ENCODE assay signal across 2 cellular contexts in genomic region chr9:89361031-89361430, GRCh38.
TF ChIP-seq lines count a peak whose summit lies in the region.

No MANE protein-coding gene starts in this region.

TF ChIP-seq in WTC11, 78 proteins besides CTCF, POLR2A, EP300 and RAD21:
- TF ChIP-seq PRRX2 (CRISPR knock-in tag; IDR thresholded peaks at IDR 0.05) (no peak), CBFB (CRISPR knock-in tag; IDR thresholded peaks at IDR 0.05; ENCODE audit: low read depth) (no peak), TEAD4 (CRISPR knock-in tag; IDR thresholded peaks at IDR 0.05) (no peak), AR (CRISPR knock-in tag; IDR thresholded peaks at IDR 0.05) (no peak), IRF2 (CRISPR knock-in tag; IDR thresholded peaks at IDR 0.05; ENCODE audit: borderline replicate concordance, low read depth) (no peak), MXD4 (CRISPR knock-in tag; IDR thresholded peaks at IDR 0.05; ENCODE audit: borderline replicate concordance) (no peak), SOX15 (CRISPR knock-in tag; IDR thresholded peaks at IDR 0.05) (no peak), USF1 (CRISPR knock-in tag; IDR thresholded peaks at IDR 0.05) (no peak), FOXP1 (CRISPR knock-in tag; IDR thresholded peaks at IDR 0.05; ENCODE audit: borderline replicate concordance) (no peak), RORB (CRISPR knock-in tag; IDR thresholded peaks at IDR 0.05) (no peak), MLX (CRISPR knock-in tag; IDR thresholded peaks at IDR 0.05) (no peak), ZNF423 (CRISPR knock-in tag; IDR thresholded peaks at IDR 0.05) (no peak), NFATC4 (CRISPR knock-in tag; IDR thresholded peaks at IDR 0.05) (no peak)
- TF ChIP-seq, protein P1, sequence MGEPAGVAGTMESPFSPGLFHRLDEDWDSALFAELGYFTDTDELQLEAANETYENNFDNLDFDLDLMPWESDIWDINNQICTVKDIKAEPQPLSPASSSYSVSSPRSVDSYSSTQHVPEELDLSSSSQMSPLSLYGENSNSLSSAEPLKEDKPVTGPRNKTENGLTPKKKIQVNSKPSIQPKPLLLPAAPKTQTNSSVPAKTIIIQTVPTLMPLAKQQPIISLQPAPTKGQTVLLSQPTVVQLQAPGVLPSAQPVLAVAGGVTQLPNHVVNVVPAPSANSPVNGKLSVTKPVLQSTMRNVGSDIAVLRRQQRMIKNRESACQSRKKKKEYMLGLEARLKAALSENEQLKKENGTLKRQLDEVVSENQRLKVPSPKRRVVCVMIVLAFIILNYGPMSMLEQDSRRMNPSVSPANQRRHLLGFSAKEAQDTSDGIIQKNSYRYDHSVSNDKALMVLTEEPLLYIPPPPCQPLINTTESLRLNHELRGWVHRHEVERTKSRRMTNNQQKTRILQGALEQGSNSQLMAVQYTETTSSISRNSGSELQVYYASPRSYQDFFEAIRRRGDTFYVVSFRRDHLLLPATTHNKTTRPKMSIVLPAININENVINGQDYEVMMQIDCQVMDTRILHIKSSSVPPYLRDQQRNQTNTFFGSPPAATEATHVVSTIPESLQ (CRISPR knock-in tag; IDR thresholded peaks at IDR 0.05), result no peak
- TF ChIP-seq, protein P2, sequence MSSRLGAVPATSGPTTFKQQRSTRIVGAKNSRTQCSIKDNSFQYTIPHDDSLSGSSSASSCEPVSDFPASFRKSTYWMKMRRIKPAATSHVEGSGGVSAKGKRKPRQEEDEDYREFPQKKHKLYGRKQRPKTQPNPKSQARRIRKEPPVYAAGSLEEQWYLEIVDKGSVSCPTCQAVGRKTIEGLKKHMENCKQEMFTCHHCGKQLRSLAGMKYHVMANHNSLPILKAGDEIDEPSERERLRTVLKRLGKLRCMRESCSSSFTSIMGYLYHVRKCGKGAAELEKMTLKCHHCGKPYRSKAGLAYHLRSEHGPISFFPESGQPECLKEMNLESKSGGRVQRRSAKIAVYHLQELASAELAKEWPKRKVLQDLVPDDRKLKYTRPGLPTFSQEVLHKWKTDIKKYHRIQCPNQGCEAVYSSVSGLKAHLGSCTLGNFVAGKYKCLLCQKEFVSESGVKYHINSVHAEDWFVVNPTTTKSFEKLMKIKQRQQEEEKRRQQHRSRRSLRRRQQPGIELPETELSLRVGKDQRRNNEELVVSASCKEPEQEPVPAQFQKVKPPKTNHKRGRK (CRISPR knock-in tag; IDR thresholded peaks at IDR 0.05; ENCODE audit: borderline replicate concordance), result no peak

TF ChIP-seq in HepG2, 621 proteins besides CTCF, POLR2A, EP300 and RAD21:
- no peak for TF ChIP-seq THAP9 (CRISPR knock-in tag; IDR thresholded peaks at IDR 0.05; ENCODE audit: borderline replicate concordance)
- no peak for TF ChIP-seq ZNF747 (CRISPR knock-in tag; IDR thresholded peaks at IDR 0.05; ENCODE audit: borderline replicate concordance)
- TF ChIP-seq KAT7 (CRISPR knock-in tag; IDR thresholded peaks at IDR 0.05; ENCODE audit: borderline replicate concordance), result no peak
- TF ChIP-seq, protein P3, sequence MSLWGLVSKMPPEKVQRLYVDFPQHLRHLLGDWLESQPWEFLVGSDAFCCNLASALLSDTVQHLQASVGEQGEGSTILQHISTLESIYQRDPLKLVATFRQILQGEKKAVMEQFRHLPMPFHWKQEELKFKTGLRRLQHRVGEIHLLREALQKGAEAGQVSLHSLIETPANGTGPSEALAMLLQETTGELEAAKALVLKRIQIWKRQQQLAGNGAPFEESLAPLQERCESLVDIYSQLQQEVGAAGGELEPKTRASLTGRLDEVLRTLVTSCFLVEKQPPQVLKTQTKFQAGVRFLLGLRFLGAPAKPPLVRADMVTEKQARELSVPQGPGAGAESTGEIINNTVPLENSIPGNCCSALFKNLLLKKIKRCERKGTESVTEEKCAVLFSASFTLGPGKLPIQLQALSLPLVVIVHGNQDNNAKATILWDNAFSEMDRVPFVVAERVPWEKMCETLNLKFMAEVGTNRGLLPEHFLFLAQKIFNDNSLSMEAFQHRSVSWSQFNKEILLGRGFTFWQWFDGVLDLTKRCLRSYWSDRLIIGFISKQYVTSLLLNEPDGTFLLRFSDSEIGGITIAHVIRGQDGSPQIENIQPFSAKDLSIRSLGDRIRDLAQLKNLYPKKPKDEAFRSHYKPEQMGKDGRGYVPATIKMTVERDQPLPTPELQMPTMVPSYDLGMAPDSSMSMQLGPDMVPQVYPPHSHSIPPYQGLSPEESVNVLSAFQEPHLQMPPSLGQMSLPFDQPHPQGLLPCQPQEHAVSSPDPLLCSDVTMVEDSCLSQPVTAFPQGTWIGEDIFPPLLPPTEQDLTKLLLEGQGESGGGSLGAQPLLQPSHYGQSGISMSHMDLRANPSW (CRISPR knock-in tag; IDR thresholded peaks at IDR 0.05; ENCODE audit: borderline replicate concordance), result no peak
- TF ChIP-seq HMG20B (CRISPR knock-in tag; conservative IDR thresholded peaks at IDR 0.05), result no peak
- no peak for TF ChIP-seq ZNF772 (CRISPR knock-in tag; IDR thresholded peaks at IDR 0.05)
- TF ChIP-seq HNRNPLL (IDR thresholded peaks at IDR 0.05; ENCODE audit: low read depth, low read length, poor library complexity, severe bottlenecking), result no peak
- TF ChIP-seq ZNF556 (CRISPR knock-in tag; IDR thresholded peaks at IDR 0.05; ENCODE audit: borderline replicate concordance), result no peak
- TF ChIP-seq MED13 (CRISPR knock-in tag; IDR thresholded peaks at IDR 0.05), result no peak
